Comparison of ENCODE assay signal across 9 cellular contexts in the genomic region with DNA sequence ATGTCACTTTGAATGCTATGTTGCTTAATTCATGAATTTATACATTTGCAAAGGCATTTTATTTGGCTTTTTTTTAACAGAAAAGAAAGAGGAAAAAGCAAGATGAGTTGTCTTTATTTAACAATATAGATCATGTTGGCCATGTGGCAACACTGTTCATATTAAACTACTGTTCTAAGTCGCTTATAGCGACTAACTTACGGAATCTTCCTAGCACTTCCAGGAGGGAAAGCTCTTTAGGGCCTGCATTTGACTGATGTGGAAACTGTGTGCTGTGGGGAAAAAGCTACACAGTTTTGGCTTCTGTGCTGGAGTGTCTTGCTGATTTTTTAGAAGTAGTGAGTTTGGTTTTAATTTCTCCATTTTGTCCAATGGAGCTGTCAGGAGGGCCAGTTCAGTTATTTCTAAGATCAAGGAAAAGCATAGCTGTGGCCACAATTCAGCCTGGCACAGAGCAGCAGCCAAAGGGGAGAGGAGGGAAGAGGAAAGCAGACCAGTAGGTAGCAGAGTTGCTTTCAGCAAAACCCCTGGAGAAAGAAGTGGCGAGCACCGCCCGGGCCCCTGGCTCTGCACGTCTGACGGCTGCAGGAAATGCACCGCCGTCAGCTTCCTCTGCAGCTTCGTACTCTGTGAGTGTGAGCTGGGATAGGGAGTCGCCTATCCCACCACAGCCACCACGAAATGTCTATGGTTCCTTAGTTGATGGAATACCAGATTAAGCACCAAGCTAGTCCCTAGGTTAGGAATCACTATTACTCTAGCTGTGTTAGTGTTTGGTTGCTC.
A peak's percentile ranks its signal among the peaks of the same experiment; 100 is the strongest.
DNase-seq lines count a peak whose midpoint lies in the region; ATAC-seq and TF ChIP-seq lines count a peak whose summit lies in the region.
"Had no signal": no experiment of that assay in that cellular context is flagged by ENCODE, and none has a peak within 500 bp of the region (broad histone marks: within the 10 kb centered on the region; RNA-seq: fewer than 3 reads in every experiment).

No MANE protein-coding gene starts in this region.

- H3K4me3 Mint-ChIP-seq in CD4-positive, alpha-beta memory T cell, result peak overlapping the region; percentile 46 to 84 (median 72)
- peak overlapping the region; percentile 65 to 90 for H3K4me3 Mint-ChIP-seq in activated T-cell treated with anti-CD3 and anti-CD28 coated beads, Interleukin-2, amount 50 U/mL, for 72 hours

- peaks cover 3 to 7% of the 10 kb centered on the region in 2 donors for H3K27me3 Mint-ChIP-seq in CD4-positive, alpha-beta memory T cell
- H3K27me3 Mint-ChIP-seq in activated T-cell treated with anti-CD3 and anti-CD28 coated beads, Interleukin-2, amount 50 U/mL, for 72 hours (ENCODE audit: low read depth), result peaks cover 90% of the 10 kb centered on the region

- intact Hi-C loops in CD4-positive, alpha-beta memory T cell (cut with micrococcal nuclease), result no loop called here
- intact Hi-C loops in lower lobe of right lung (cut with DNase I), result no loop called here

- no peaks in the 10 kb centered on the region for H3K9me3 ChIP-seq in CD4-positive, alpha-beta memory T cell (ENCODE audit: control insufficient read depth in 1 of 2, low read length in 2 of 2)
- no peaks in the 10 kb centered on the region for H3K9me3 ChIP-seq in lower lobe of right lung
- H3K9me3 ChIP-seq: Peyer's patch had no signal

- no peaks in the 10 kb centered on the region for H3K36me3 ChIP-seq in CD4-positive, alpha-beta memory T cell (ENCODE audit: insufficient read depth, low read length)
- peaks cover 29% of the 10 kb centered on the region for H3K36me3 ChIP-seq in lower lobe of right lung

- POLR2A ChIA-PET in CD4-positive, alpha-beta memory T cell (lab: Charles Lee; ENCODE audit: partially characterized antibody), result interaction anchor here (0.6 kb wide), 1 partner anchor 40 kb away, joined by 4 read pairs; no protein-coding TSS in a partner anchor

- peak; percentile 19 to 48 (median 35) for DNase-seq in CD4-positive, alpha-beta memory T cell
- DNase-seq in activated T-cell treated with anti-CD3 and anti-CD28 coated beads, Interleukin-2, amount 50 U/mL, for 72 hours, result peak; percentile 14 to 29
- peak; percentile 68 for DNase-seq in lower lobe of right lung
- no peak for DNase-seq in EL
- DNase-seq in NCI-H2081 (lab: John Stamatoyannopoulos, UW), result no peak
- no peak for DNase-seq in erythroblast (lab: John Stamatoyannopoulos, UW)
- no peak for DNase-seq in NCI-H2107 (lab: John Stamatoyannopoulos, UW)

- H3K27me3 ChIP-seq in CD4-positive, alpha-beta memory T cell (ENCODE audit: insufficient read depth, low read length), result no peaks in the 10 kb centered on the region
- H3K27me3 ChIP-seq in lower lobe of right lung (ENCODE audit: low read depth), result no peaks in the 10 kb centered on the region
- H3K27me3 ChIP-seq: Peyer's patch had no signal

- ATAC-seq in HG03039 (IDR thresholded peaks at IDR 0.05; ENCODE audit: unreplicated experiment) (peak; percentile 21), lower lobe of right lung (peak in 1 of 2 donors; percentile 23)
- ATAC-seq in activated T-cell treated with anti-CD3 and anti-CD28 coated beads, Interleukin-2, amount 50 U/mL, for 72 hours (replicated peaks in 1 of 2), result peak; percentile 52 to 65

- H3K9me3 Mint-ChIP-seq in CD4-positive, alpha-beta memory T cell, result peaks cover 0 to under 1% (median 0%) of the 10 kb centered on the region in 8 donors
- no peaks in the 10 kb centered on the region for H3K9me3 Mint-ChIP-seq in activated T-cell treated with anti-CD3 and anti-CD28 coated beads, Interleukin-2, amount 50 U/mL, for 72 hours

- peak overlapping the region in 1 of 2 donors; percentile 28 for H3K4me3 ChIP-seq in CD4-positive, alpha-beta memory T cell (ENCODE audit: low read length in 2 of 2)
- peak overlapping the region; percentile 42 for H3K4me3 ChIP-seq in lower lobe of right lung

- no peaks in the 10 kb centered on the region for H3K36me3 Mint-ChIP-seq in CD4-positive, alpha-beta memory T cell
- H3K36me3 Mint-ChIP-seq in activated T-cell treated with anti-CD3 and anti-CD28 coated beads, Interleukin-2, amount 50 U/mL, for 72 hours (ENCODE audit: insufficient read depth in 2 of 2), result peaks cover 0 to 2% of the 10 kb centered on the region in 2 donors

- CTCF ChIA-PET in CD4-positive, alpha-beta memory T cell (lab: Charles Lee; ENCODE audit: partially characterized antibody), result interaction anchor here (1.0 kb wide), 1 partner anchor 9 kb away, joined by 4 read pairs; no protein-coding TSS in a partner anchor

- peaks cover 18% of the 10 kb centered on the region for H3K4me1 ChIP-seq in CD4-positive, alpha-beta memory T cell (ENCODE audit: insufficient read depth, low read length)
- peaks cover 95% of the 10 kb centered on the region for H3K4me1 ChIP-seq in lower lobe of right lung

- no peak for TF ChIP-seq POLR2A in erythroblast (IDR thresholded peaks at IDR 0.05; ENCODE audit: low read length)

- no peak for TF ChIP-seq CTCF in lower lobe of right lung (IDR thresholded peaks at IDR 0.05)

- H3K4me1 Mint-ChIP-seq in CD4-positive, alpha-beta memory T cell, result peaks cover 18 to 44% (median 29%) of the 10 kb centered on the region in 4 donors
- peaks cover 29% of the 10 kb centered on the region for H3K4me1 Mint-ChIP-seq in activated T-cell treated with anti-CD3 and anti-CD28 coated beads, Interleukin-2, amount 50 U/mL, for 72 hours (ENCODE audit: low read depth)

- no peak overlapping the region for H3K27ac ChIP-seq in CD4-positive, alpha-beta memory T cell (ENCODE audit: low read depth, low read length)
- peak overlapping the region; percentile 88 for H3K27ac ChIP-seq in lower lobe of right lung

- H3K27ac Mint-ChIP-seq in CD4-positive, alpha-beta memory T cell, result peak overlapping the region; percentile 26 to 91 (median 83)
- peak overlapping the region; percentile 18 for H3K27ac Mint-ChIP-seq in activated T-cell treated with anti-CD3 and anti-CD28 coated beads, Interleukin-2, amount 50 U/mL, for 72 hours

Comparison
In these comparisons a context has a peak if more than half of its experiments do, and no peak if none do; other contexts are left out.
1. DNase-seq: peak in CD4-positive, alpha-beta memory T cell (5 of 5), activated T-cell treated with anti-CD3 and anti-CD28 coated beads, Interleukin-2, amount 50 U/mL, for 72 hours (2 of 2) and lower lobe of right lung (single experiment); none in EL (single experiment), NCI-H2081 (0 of 2), erythroblast (0 of 2) and NCI-H2107 (single experiment).